ENCODE assay signal across 31 cellular contexts in genomic region chr1:12219800-12220199, GRCh38. TPM values are rescaled to one million over a fixed set of nuclear protein-coding genes. Genes with fewer than 3 reads are reported as not detected.
"Had no signal": no experiment of that assay in that cellular context is flagged by ENCODE, and none has a peak within 500 bp of the region (broad histone marks: within the 10 kb centered on the region; RNA-seq: fewer than 3 reads in every experiment).

No MANE protein-coding gene starts in this region.

- H3K9ac ChIP-seq: parathyroid adenoma had no signal

- H3K4me1 ChIP-seq: parathyroid adenoma, psoas muscle, sigmoid colon, suprapubic skin, testis, tibial artery, transverse colon, upper lobe of right lung, uterus had no signal

- H3K27ac Mint-ChIP-seq: naive thymus-derived CD8-positive, alpha-beta T cell; natural killer cell treated with Interleukin-12 subunit alpha and Interleukin-12 subunit beta and Interleukin-15 and Interleukin-18, amount 100 ng/mL, for 72 hours; nephron progenitor cell; progenitor cell of endocrine pancreas; stimulated activated memory B cell treated with anti-CD40 and anti-IgM and Interleukin-4, amounts not matched to agents 10 μg/mL and 1 μg/mL and 100 μg/mL, for 72 hours; type B pancreatic cell had no signal

- ATAC-seq: naive thymus-derived CD8-positive, alpha-beta T cell; natural killer cell treated with Interleukin-12 subunit alpha and Interleukin-12 subunit beta and Interleukin-15 and Interleukin-18, amount 100 ng/mL, for 72 hours; psoas muscle; right cardiac atrium; right lobe of liver; stimulated activated memory B cell treated with anti-CD40 and anti-IgM and Interleukin-4, amounts not matched to agents 10 μg/mL and 1 μg/mL and 100 μg/mL, for 72 hours; stimulated activated naive CD8-positive, alpha-beta T cell treated with anti-CD3 and anti-CD28 coated beads, Interleukin-15, amount 100 ng/mL, for 72 hours; stimulated activated naive CD8-positive, alpha-beta T cell treated with anti-CD3 and anti-CD28 coated beads, Interleukin-15, Interleukin-2, amounts not matched to agents 100 U/mL and 50 U/mL, for 24 hours; upper lobe of right lung had no signal

- H3K36me3 Mint-ChIP-seq: type B pancreatic cell had no signal

- FAIRE-seq: small intestine had no signal

- H3K9me3 Mint-ChIP-seq: natural killer cell treated with Interleukin-12 subunit alpha and Interleukin-12 subunit beta and Interleukin-15 and Interleukin-18, amount 100 ng/mL, for 72 hours; type B pancreatic cell had no signal

- H3K27ac ChIP-seq: neutrophil, ovary, parathyroid adenoma, psoas muscle, right lobe of liver, sigmoid colon, suprapubic skin, testis, tibial artery, transverse colon, upper lobe of right lung, uterus had no signal

- H3K9me3 ChIP-seq: neutrophil, ovary, psoas muscle, right lobe of liver, sigmoid colon, suprapubic skin, testis, transverse colon, upper lobe of right lung, uterus had no signal

- H3K36me3 ChIP-seq: neutrophil, ovary, right lobe of liver, sigmoid colon, suprapubic skin, tibial artery, transverse colon, upper lobe of right lung, uterus had no signal

- H3K27me3 ChIP-seq: neutrophil, ovary, right lobe of liver, sigmoid colon, suprapubic skin, testis, transverse colon, upper lobe of right lung, uterus had no signal

- H2AFZ ChIP-seq: parathyroid adenoma had no signal

- H3K4me3 ChIP-seq: ovary, psoas muscle, right lobe of liver, sigmoid colon, suprapubic skin, testis, tibial artery, transverse colon, upper lobe of right lung, uterus had no signal

- H3K79me2 ChIP-seq: parathyroid adenoma had no signal

- DNase-seq: naive thymus-derived CD8-positive, alpha-beta T cell; nephron progenitor cell; nucleus accumbens; ovary; posterior cingulate gyrus; psoas muscle; right cardiac atrium; right lobe of liver; sigmoid colon; small intestine; stimulated activated CD4-positive, alpha-beta T cell treated with anti-CD3 and anti-CD28 coated beads, Interleukin-12 subunit alpha, Interleukin-12 subunit beta, amount 100 ng/mL, for 4 hours; stimulated activated CD4-positive, alpha-beta T cell treated with anti-CD3 and anti-CD28 coated beads, Interleukin-1b, Interleukin-23, amount 100 ng/mL, for 48 hours; stimulated activated CD4-positive, alpha-beta T cell treated with anti-CD3 and anti-CD28 coated beads, Interleukin-4, amount 100 ng/mL, for 1 hour; stimulated activated CD4-positive, alpha-beta T cell treated with anti-CD3 and anti-CD28 coated beads, Interleukin-4, amount 100 ng/mL, for 4 hours; stimulated activated CD8-positive, alpha-beta memory T cell treated with anti-CD3 and anti-CD28 coated beads, Interleukin-4, amount 100 ng/mL, for 48 hours; stimulated activated naive CD4-positive, alpha-beta T cell; stimulated activated naive CD8-positive, alpha-beta T cell treated with anti-CD3 and anti-CD28 coated beads, Interleukin-15, amount 100 ng/mL, for 72 hours; stimulated activated naive CD8-positive, alpha-beta T cell treated with anti-CD3 and anti-CD28 coated beads, Interleukin-15, Interleukin-2, amounts not matched to agents 100 U/mL and 50 U/mL, for 24 hours; substantia nigra; testis; tibial artery; transverse colon; upper lobe of right lung; uterus had no signal

RNA-seq across cellular contexts. Expression of gene TNFRSF1B, which starts 53.0 kb away (rescaled TPM):
- total RNA-seq: progenitor cell of endocrine pancreas had no signal
